8 cellular contexts compared by ENCODE assay signal in the genomic region with DNA sequence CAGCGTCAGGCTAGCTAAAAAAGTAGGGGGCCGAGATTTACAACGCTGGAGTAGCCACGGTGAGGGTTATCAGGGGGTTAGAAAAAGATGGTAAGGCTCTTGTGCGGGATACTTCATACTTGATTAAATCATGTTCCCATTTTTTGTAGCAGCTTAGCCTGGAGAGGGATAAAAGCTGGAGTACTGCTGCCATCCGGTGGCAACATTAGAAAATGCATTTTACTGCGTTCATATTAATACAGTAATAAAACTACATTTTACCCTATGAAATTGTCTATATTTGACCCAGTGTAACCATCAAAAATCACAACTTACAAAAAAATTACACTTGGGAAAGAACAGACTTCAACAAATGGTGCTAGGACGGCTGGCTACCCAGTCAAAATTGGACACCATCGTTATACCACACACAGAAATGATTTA. TPM values are rescaled to one million over a fixed set of nuclear protein-coding genes. Genes with fewer than 3 reads are reported as not detected.
DNase-seq lines count a peak whose midpoint lies in the region; ATAC-seq and TF ChIP-seq lines count a peak whose summit lies in the region.

No MANE protein-coding gene starts in this region.

- peaks cover 4% of the 10 kb centered on the region for H3K9me3 ChIP-seq in AG04450 (ENCODE audit: control insufficient read depth, insufficient read depth, low read length)

- no peaks in the 10 kb centered on the region for H3K27me3 ChIP-seq in AG04450 (ENCODE audit: control insufficient read depth, insufficient read depth, low read length)

- H3K27ac ChIP-seq in AG04450 (ENCODE audit: low read depth, low read length): no peak overlapping the region

- POLR2A ChIA-PET in AG04450 (lab: Yijun Ruan, JAX): no interaction called here

- CTCF ChIA-PET in AG04450 (lab: Charles Lee): interaction anchor here (0.6 to 7.7 kb wide), 33 partner anchors 10 to 1233 kb away, joined by 3 to 166 read pairs (median 4); partner anchors contain the start of gene PUS3

- H3K4me3 ChIP-seq in AG04450 (ENCODE audit: low read depth, low read length) (no peak overlapping the region), GM12865 (ENCODE audit: low read depth, low read length) (no peak overlapping the region)

- DNase-seq in AG04450 (ENCODE audit: low read depth, low spot score) (no peak), GM12865 (ENCODE audit: low read depth) (peak; percentile 35), NCI-H2171 treated with DMSO at 0.1 percent for 48 hours (lab: John Stamatoyannopoulos, UW) (peak; percentile 34), activated T-cell treated with anti-CD3 and anti-CD28 coated beads for 48 hours (ENCODE audit: low read depth) (peak; percentile 22), globus pallidus (ENCODE audit: low spot score) (peak; percentile 31), retina (peak; percentile 65)

- ATAC-seq in HG03342 (IDR thresholded peaks at IDR 0.05; ENCODE audit: unreplicated experiment): no peak
- ATAC-seq in HG03159 (IDR thresholded peaks at IDR 0.05; ENCODE audit: unreplicated experiment): no peak

- TF ChIP-seq CTCF in AG04450 (IDR thresholded peaks at IDR 0.05; ENCODE audit: low read depth, low read length) (peak; percentile 70), GM12865 (IDR thresholded peaks at IDR 0.05; ENCODE audit: insufficient read depth, low read depth, low read length, missing control alignments) (peak; percentile 40)

RNA-seq across cellular contexts. Expression of gene RPUSD4, which starts 17.3 kb away (rescaled TPM):
- polyA plus RNA-seq in AG04450 (2011; rRNA removed): 22.0 and 24.9 TPM in 2 replicates
- polyA minus RNA-seq in AG04450 (2011; rRNA and poly(A)+ RNA removed): 48.9 and 52.4 TPM in 2 replicates

RNA-seq across cellular contexts. Expression of gene FAM118B, which starts 17.4 kb away (rescaled TPM):
- polyA plus RNA-seq in AG04450 (2011; rRNA removed): 29.5 and 36.7 TPM in 2 replicates
- polyA minus RNA-seq in AG04450 (2011; rRNA and poly(A)+ RNA removed): 13.4 and 17.7 TPM in 2 replicates
